ENCODE assay signal across 1 cellular context in genomic region chr3:110629917-110630316, GRCh38.
TF ChIP-seq lines count a peak whose summit lies in the region.

No MANE protein-coding gene starts in this region.

TF ChIP-seq in GM23338, 12 proteins besides CTCF, POLR2A, EP300 and RAD21 (continued from another document):
- TF ChIP-seq ZNF462 (CRISPR knock-in tag; IDR thresholded peaks at IDR 0.05): no peak
- no peak for TF ChIP-seq ZNF114 (CRISPR knock-in tag; IDR thresholded peaks at IDR 0.05)
